ENCODE assay signal across 8 cellular contexts in the genomic region with DNA sequence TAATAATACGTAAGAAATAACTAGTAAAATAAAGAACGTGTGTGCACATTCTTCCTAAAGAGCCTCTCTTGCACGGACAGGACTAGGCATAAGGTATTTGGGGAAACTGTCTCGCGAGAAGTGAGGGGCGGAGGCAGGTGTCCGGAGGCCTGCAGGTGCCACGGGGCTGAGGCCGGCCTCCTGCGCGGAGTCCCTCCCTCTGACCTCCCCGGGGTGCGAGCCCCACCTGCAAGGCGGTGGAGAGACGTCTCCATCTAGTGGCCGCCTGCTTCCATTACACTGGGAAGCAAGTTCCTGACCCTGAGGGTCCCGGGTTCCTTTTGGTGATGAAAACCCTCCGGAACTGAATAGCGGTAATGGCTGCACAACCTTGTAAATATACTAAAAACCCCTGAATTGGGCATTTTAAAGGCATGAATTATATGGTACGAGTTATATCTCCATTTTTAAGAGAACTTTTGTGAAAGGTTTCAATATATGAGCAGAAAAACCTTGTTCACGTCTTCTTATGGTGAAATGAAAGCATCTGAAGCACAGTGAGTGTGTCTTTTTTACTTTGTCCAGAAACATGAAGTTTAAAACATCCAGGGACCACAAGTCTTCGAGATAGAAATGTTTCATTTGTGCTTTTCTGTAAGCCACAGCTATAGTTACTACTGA. TPM values are rescaled to one million over a fixed set of nuclear protein-coding genes. Genes with fewer than 3 reads are reported as not detected.
DNase-seq lines count a peak whose midpoint lies in the region; ATAC-seq and TF ChIP-seq lines count a peak whose summit lies in the region.

No MANE protein-coding gene starts in this region.

- H3K36me3 Mint-ChIP-seq in activated naive CD8-positive, alpha-beta T cell treated with anti-CD3 and anti-CD28 coated beads for 36 hours: no peaks in the 10 kb centered on the region

- TF ChIP-seq EP300 in SK-N-SH (IDR thresholded peaks at IDR 0.05; ENCODE audit: borderline replicate concordance in 1 of 2, low read depth in 1 of 2, low read length in 1 of 2): no peak

- CTCF ChIA-PET in SK-N-SH (lab: Yijun Ruan, JAX): interaction anchor here (0.6 to 3.8 kb wide), 8 partner anchors 11 to 333 kb away, joined by 3 to 41 read pairs (median 3); no protein-coding TSS in a partner anchor

- DNase-seq in DMS153 treated with DMSO at 0.1 percent for 48 hours (lab: John Stamatoyannopoulos, UW; ENCODE audit: unreplicated experiment) (peak; percentile 33), LNCaP clone FGC (ENCODE audit: low read depth) (peak; percentile 19), SK-N-SH (peak; percentile 93), left cardiac atrium (peak; percentile 71), retinal pigment epithelial cell (ENCODE audit: low read depth) (peak; percentile 4), NCI-H526 treated with DMSO at 0.1 percent for 48 hours (lab: John Stamatoyannopoulos, UW) (no peak)
- DNase-seq in activated naive CD8-positive, alpha-beta T cell treated with anti-CD3 and anti-CD28 coated beads for 36 hours: peak; percentile 78

- H3K27me3 Mint-ChIP-seq in activated naive CD8-positive, alpha-beta T cell treated with anti-CD3 and anti-CD28 coated beads for 36 hours: peaks cover 4% of the 10 kb centered on the region

- no peak overlapping the region for H3K9ac ChIP-seq in SK-N-SH

- no peak overlapping the region for H3K27ac ChIP-seq in SK-N-SH (ENCODE audit: low read depth in 2 of 2, low read length in 1 of 2)

- 8% methylated on average over 21 of the region's 22 CpGs for WGBS in SK-N-SH (ENCODE audit: low lambda C conversion rate)

- H3K4me1 ChIP-seq in SK-N-SH (ENCODE audit: control insufficient read depth in 1 of 2, insufficient read depth in 2 of 2, low read depth in 1 of 2, low read length in 1 of 2): no peaks in the 10 kb centered on the region; a peak in 1 of 4 replicates

- no peaks in the 10 kb centered on the region for H3F3A ChIP-seq in SK-N-SH (replicated peaks; ENCODE audit: insufficient read depth)

- H3K4me1 Mint-ChIP-seq in activated naive CD8-positive, alpha-beta T cell treated with anti-CD3 and anti-CD28 coated beads for 36 hours: peaks cover 12% of the 10 kb centered on the region

- no peaks in the 10 kb centered on the region for H3K9me2 ChIP-seq in SK-N-SH

- ATAC-seq in GM21717 (IDR thresholded peaks at IDR 0.05; ENCODE audit: unreplicated experiment): peak; percentile 85
- ATAC-seq in left cardiac atrium: peak; percentile 82 to 87

- peak; percentile 91 for TF ChIP-seq CTCF in LNCaP clone FGC (IDR thresholded peaks at IDR 0.05; ENCODE audit: control insufficient read depth, extremely low read depth, insufficient read depth)
- TF ChIP-seq CTCF in SK-N-SH (IDR thresholded peaks at IDR 0.05): peak; percentile 93
- TF ChIP-seq CTCF in retinal pigment epithelial cell (conservative IDR thresholded peaks at IDR 0.05; ENCODE audit: low read depth, low read length): peak; percentile 96

- H3K4me2 ChIP-seq in SK-N-SH: no peak overlapping the region

- H3K79me2 ChIP-seq in SK-N-SH (ENCODE audit: insufficient read depth): no peaks in the 10 kb centered on the region

- H3K4me3 Mint-ChIP-seq in activated naive CD8-positive, alpha-beta T cell treated with anti-CD3 and anti-CD28 coated beads for 36 hours: no peak overlapping the region

- peak; percentile 82 for TF ChIP-seq RAD21 in SK-N-SH (IDR thresholded peaks at IDR 0.05; ENCODE audit: low read length)

- peaks cover 71% of the 10 kb centered on the region for H3K27me3 ChIP-seq in SK-N-SH (ENCODE audit: insufficient read depth)

- no peaks in the 10 kb centered on the region for H3K36me3 ChIP-seq in SK-N-SH (replicated peaks in 1 of 2; ENCODE audit: control insufficient read depth in 1 of 2, insufficient read depth in 2 of 2, low read length in 1 of 2)

- H3K4me3 ChIP-seq in LNCaP clone FGC (ENCODE audit: low read depth, low read length) (no peak overlapping the region), SK-N-SH (ENCODE audit: low read depth in 2 of 2, low read length in 1 of 2) (no peak overlapping the region; a peak in 1 of 4 replicates), retinal pigment epithelial cell (ENCODE audit: low read length) (no peak overlapping the region)

- intact Hi-C loops in left cardiac atrium (cut with DNase I): loop anchor here (1.0 to 5.0 kb wide), 4 partner anchors 115 to 264 kb away; no protein-coding TSS in a partner anchor

- H2AFZ ChIP-seq in SK-N-SH (ENCODE audit: low read depth): no peak overlapping the region

- H3K9me3 ChIP-seq in SK-N-SH: no peaks in the 10 kb centered on the region

- no peak overlapping the region for H3K27ac Mint-ChIP-seq in activated naive CD8-positive, alpha-beta T cell treated with anti-CD3 and anti-CD28 coated beads for 36 hours

- POLR2A ChIA-PET in SK-N-SH (lab: Yijun Ruan, JAX): no interaction called here

- no peaks in the 10 kb centered on the region for H4K20me1 ChIP-seq in SK-N-SH (ENCODE audit: insufficient read depth)

- H3K9me3 Mint-ChIP-seq in activated naive CD8-positive, alpha-beta T cell treated with anti-CD3 and anti-CD28 coated beads for 36 hours: no peaks in the 10 kb centered on the region

TF ChIP-seq in SK-N-SH, 30 proteins besides CTCF, POLR2A, EP300 and RAD21:
- TF ChIP-seq NRF1 (IDR thresholded peaks at IDR 0.05; ENCODE audit: low read depth, low read length) (no peak), CHD2 (IDR thresholded peaks at IDR 0.05; ENCODE audit: low read length, partially characterized antibody) (peak; percentile 6), SIN3A (IDR thresholded peaks at IDR 0.05; ENCODE audit: borderline replicate concordance, low read depth, low read length) (no peak), SMC3 (IDR thresholded peaks at IDR 0.05; ENCODE audit: low read depth, low read length) (peak; percentile 68), FOXM1 (IDR thresholded peaks at IDR 0.05; ENCODE audit: low read depth) (no peak), NFIC (IDR thresholded peaks at IDR 0.05; ENCODE audit: borderline replicate concordance) (no peak)
- TF ChIP-seq, protein P1, sequence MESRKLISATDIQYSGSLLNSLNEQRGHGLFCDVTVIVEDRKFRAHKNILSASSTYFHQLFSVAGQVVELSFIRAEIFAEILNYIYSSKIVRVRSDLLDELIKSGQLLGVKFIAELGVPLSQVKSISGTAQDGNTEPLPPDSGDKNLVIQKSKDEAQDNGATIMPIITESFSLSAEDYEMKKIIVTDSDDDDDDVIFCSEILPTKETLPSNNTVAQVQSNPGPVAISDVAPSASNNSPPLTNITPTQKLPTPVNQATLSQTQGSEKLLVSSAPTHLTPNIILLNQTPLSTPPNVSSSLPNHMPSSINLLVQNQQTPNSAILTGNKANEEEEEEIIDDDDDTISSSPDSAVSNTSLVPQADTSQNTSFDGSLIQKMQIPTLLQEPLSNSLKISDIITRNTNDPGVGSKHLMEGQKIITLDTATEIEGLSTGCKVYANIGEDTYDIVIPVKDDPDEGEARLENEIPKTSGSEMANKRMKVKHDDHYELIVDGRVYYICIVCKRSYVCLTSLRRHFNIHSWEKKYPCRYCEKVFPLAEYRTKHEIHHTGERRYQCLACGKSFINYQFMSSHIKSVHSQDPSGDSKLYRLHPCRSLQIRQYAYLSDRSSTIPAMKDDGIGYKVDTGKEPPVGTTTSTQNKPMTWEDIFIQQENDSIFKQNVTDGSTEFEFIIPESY (IDR thresholded peaks at IDR 0.05; ENCODE audit: borderline replicate concordance, low read depth): no peak

RNA-seq across cellular contexts. Expression of a gene that starts 35.5 kb away (rescaled TPM):
- polyA plus RNA-seq in SK-N-SH (2012; rRNA removed): 11.9 and 15.6 TPM in 2 replicates
- polyA plus RNA-seq in SK-N-SH (2012; cell fraction: cytosol; rRNA removed): 6.9 and 9.3 TPM in 2 replicates
- 26.6 and 34.8 TPM in 2 replicates for polyA plus RNA-seq in SK-N-SH (2012; cell fraction: nucleus; rRNA removed)
- total RNA-seq in activated naive CD8-positive, alpha-beta T cell treated with anti-CD3 and anti-CD28 coated beads for 36 hours: 10 to 100 TPM; 44.4 to 44.6 TPM
- total RNA-seq in left cardiac atrium: 10 to 100 TPM in 1 of 2 donors, 1 to 10 TPM in 1; 9.7 to 11.7 TPM
